In the genomic region with DNA sequence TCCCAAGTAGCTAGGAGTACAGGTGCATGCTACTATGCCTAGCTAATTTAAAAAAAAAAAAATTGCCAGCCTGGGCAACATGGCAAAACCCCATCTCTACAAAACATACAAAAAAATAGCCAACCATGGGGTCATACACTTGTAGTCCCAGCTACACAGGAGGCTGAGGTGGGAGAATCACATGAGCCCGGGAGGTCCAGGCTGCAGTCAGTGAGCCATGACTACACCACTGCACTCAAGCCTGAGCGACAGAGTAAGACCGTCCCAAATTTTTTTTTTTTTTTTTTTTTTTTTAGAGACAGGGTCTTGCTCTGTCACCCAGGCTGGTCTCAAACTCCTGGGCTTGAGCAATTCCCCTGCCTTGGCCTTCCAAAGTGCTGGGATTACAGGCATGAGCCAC, we compare ENCODE assay signal across 32 cellular contexts. TPM values are rescaled to one million over a fixed set of nuclear protein-coding genes. Genes with fewer than 3 reads are reported as not detected.
"Had no signal": no experiment of that assay in that cellular context is flagged by ENCODE, and none has a peak within 500 bp of the region (broad histone marks: within the 10 kb centered on the region; RNA-seq: fewer than 3 reads in every experiment).

No MANE protein-coding gene starts in this region.

- H3K27ac ChIP-seq: left ventricle myocardium inferior, ovary, right atrium auricular region, right lobe of liver, stomach, testis, tibial artery, vagina had no signal

- H3K4me2 ChIP-seq: smooth muscle cell had no signal

- H3K36me3 Mint-ChIP-seq: natural killer cell treated with Interleukin-12 subunit alpha and Interleukin-12 subunit beta and Interleukin-15 and Interleukin-18, amount 100 ng/mL, for 72 hours had no signal

- H3K4me1 ChIP-seq: left ventricle myocardium inferior, right atrium auricular region, testis, tibial artery had no signal

- ATAC-seq: left colon; mucosa of descending colon; naive thymus-derived CD4-positive, alpha-beta T cell; natural killer cell treated with Interleukin-12 subunit alpha and Interleukin-12 subunit beta and Interleukin-15 and Interleukin-18, amount 100 ng/mL, for 72 hours; right lobe of liver; stimulated activated naive B cell treated with anti-CD40 and anti-IgM and Interleukin-4, amounts not matched to agents 10 μg/mL and 1 μg/mL and 100 μg/mL, for 72 hours; stimulated activated naive CD8-positive, alpha-beta T cell treated with anti-CD3 and anti-CD28 coated beads, Interleukin-15, Interleukin-2, amounts not matched to agents 100 U/mL and 50 U/mL, for 24 hours had no signal

- DNase-seq: hypothalamus; immature natural killer cell; kidney; left colon; left ventricle myocardium inferior; midbrain; mucosa of descending colon; naive thymus-derived CD4-positive, alpha-beta T cell; ovary; right lobe of liver; stimulated activated CD4-positive, alpha-beta T cell treated with anti-CD3 and anti-CD28 coated beads, Interleukin-1b, Interleukin-23, amount 100 ng/mL, for 48 hours; stimulated activated CD4-positive, alpha-beta T cell treated with anti-CD3 and anti-CD28 coated beads, Interleukin-2, amount 100 ng/mL, for 48 hours; stimulated activated CD4-positive, alpha-beta T cell treated with anti-CD3 and anti-CD28 coated beads, Interleukin-4, amount 100 ng/mL, for 4 hours; stimulated activated CD8-positive, alpha-beta memory T cell treated with anti-CD3 and anti-CD28 coated beads, Interleukin-4, amount 100 ng/mL, for 48 hours; stimulated activated naive B cell treated with anti-CD40 and anti-IgM and Interleukin-4, amounts not matched to agents 10 μg/mL and 1 μg/mL and 100 μg/mL, for 72 hours; stimulated activated naive CD8-positive, alpha-beta T cell treated with anti-CD3 and anti-CD28 coated beads, Interleukin-15, Interleukin-2, amounts not matched to agents 100 U/mL and 50 U/mL, for 24 hours; stomach; testis; tibial artery; upper lobe of left lung had no signal

- H3K36me3 ChIP-seq: left ventricle myocardium inferior, ovary, right atrium auricular region, right lobe of liver, upper lobe of left lung, vagina had no signal

- H3K4me3 ChIP-seq: left ventricle myocardium inferior, lung, mucosa of descending colon, ovary, right atrium auricular region, right lobe of liver, smooth muscle cell, stomach, testis, tibial artery, upper lobe of left lung, vagina had no signal

- H3K9me3 Mint-ChIP-seq: immature natural killer cell; naive thymus-derived CD4-positive, alpha-beta T cell; natural killer cell treated with Interleukin-12 subunit alpha and Interleukin-12 subunit beta and Interleukin-15 and Interleukin-18, amount 100 ng/mL, for 72 hours; stimulated activated naive B cell treated with anti-CD40 and anti-IgM and Interleukin-4, amounts not matched to agents 10 μg/mL and 1 μg/mL and 100 μg/mL, for 72 hours had no signal

- H3K27me3 Mint-ChIP-seq: naive thymus-derived CD4-positive, alpha-beta T cell; natural killer cell treated with Interleukin-12 subunit alpha and Interleukin-12 subunit beta and Interleukin-15 and Interleukin-18, amount 100 ng/mL, for 72 hours; progenitor cell of endocrine pancreas; stimulated activated naive B cell treated with anti-CD40 and anti-IgM and Interleukin-4, amounts not matched to agents 10 μg/mL and 1 μg/mL and 100 μg/mL, for 72 hours had no signal

- H3K9me3 ChIP-seq: left ventricle myocardium inferior, mucosa of descending colon, ovary, right atrium auricular region, right lobe of liver, stomach, testis, tibial artery, upper lobe of left lung, vagina had no signal

- H3K4me1 Mint-ChIP-seq: immature natural killer cell had no signal

- H3K27me3 ChIP-seq: ovary, right atrium auricular region, right lobe of liver, stomach, testis, tibial artery, upper lobe of left lung, vagina had no signal

- H3K4me3 Mint-ChIP-seq: immature natural killer cell; naive thymus-derived CD4-positive, alpha-beta T cell; natural killer cell treated with Interleukin-12 subunit alpha and Interleukin-12 subunit beta and Interleukin-15 and Interleukin-18, amount 100 ng/mL, for 72 hours had no signal

- H3K27ac Mint-ChIP-seq: immature natural killer cell; naive thymus-derived CD4-positive, alpha-beta T cell; natural killer cell treated with Interleukin-12 subunit alpha and Interleukin-12 subunit beta and Interleukin-15 and Interleukin-18, amount 100 ng/mL, for 72 hours; progenitor cell of endocrine pancreas; stimulated activated naive B cell treated with anti-CD40 and anti-IgM and Interleukin-4, amounts not matched to agents 10 μg/mL and 1 μg/mL and 100 μg/mL, for 72 hours had no signal

RNA-seq across cellular contexts. Expression of a gene that starts 14.8 kb away (rescaled TPM):
- total RNA-seq: left ventricle myocardium inferior; myocyte; naive thymus-derived CD4-positive, alpha-beta T cell; natural killer cell treated with Interleukin-12 subunit alpha and Interleukin-12 subunit beta and Interleukin-15 and Interleukin-18, amount 100 ng/mL, for 72 hours; omental fat pad; progenitor cell of endocrine pancreas; pulmonary artery endothelial cell; renal cortical epithelial cell; smooth muscle cell; vagina had no signal
- polyA plus RNA-seq: immature natural killer cell; naive thymus-derived CD4-positive, alpha-beta T cell; neural cell; urinary bladder had no signal

RNA-seq across cellular contexts. Expression of a gene that starts 27.9 kb away (rescaled TPM):
- polyA plus RNA-seq: neural cell had no signal

RNA-seq across cellular contexts. Expression of a gene that starts 54.3 kb away (rescaled TPM):
- total RNA-seq: vagina had no signal
